ENCODE assay signal across 25 cellular contexts in the genomic region with DNA sequence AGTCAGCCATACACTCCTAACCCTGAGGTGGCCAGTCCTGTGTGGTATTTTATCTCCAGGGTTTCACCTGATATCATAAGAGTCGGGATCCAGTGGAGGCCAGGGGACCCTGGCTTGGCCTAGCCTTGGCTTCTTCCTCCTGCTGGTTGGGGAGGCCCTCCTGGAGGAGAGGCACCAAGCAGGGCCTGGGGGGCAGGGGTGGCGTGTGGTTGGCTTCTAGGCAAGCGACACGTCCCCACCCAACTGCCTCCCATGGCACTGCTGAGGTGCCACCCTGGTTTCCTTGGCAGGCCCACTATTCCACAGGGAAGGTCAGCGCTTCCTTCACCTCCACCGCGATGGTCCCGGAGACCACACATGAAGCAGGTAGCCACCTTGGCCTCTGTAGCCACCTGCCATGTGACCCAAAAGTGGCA. TPM values are rescaled to one million over a fixed set of nuclear protein-coding genes. Genes with fewer than 3 reads are reported as not detected.
"Had no signal": no experiment of that assay in that cellular context is flagged by ENCODE, and none has a peak within 500 bp of the region (broad histone marks: within the 10 kb centered on the region; RNA-seq: fewer than 3 reads in every experiment).

No MANE protein-coding gene starts in this region.

- H3K27me3 ChIP-seq: colonic mucosa, esophagus squamous epithelium, gastrocnemius medialis, heart right ventricle, left lung had no signal

- DNase-seq: colonic mucosa; cortex of kidney; effector CD8-positive, alpha-beta T cell; effector memory CD8-positive, alpha-beta T cell; erythroblast; esophagus squamous epithelium; foreskin fibroblast; foreskin melanocyte; gastrocnemius medialis; glutamatergic neuron; head of caudate nucleus; heart right ventricle; hippocampal formation; left cardiac atrium; left lung; left ventricle myocardium superior; lower lobe of right lung; mesenchymal stem cell had no signal

- FAIRE-seq: endometrium, islet of Langerhans, keratinocyte had no signal

- H3K4me1 ChIP-seq: colonic mucosa, esophagus squamous epithelium, gastrocnemius medialis, heart right ventricle, left lung, lower lobe of right lung had no signal

- H3K27ac ChIP-seq: colonic mucosa, epithelial cell of prostate, esophagus squamous epithelium, gastrocnemius medialis, heart right ventricle, left lung, lower lobe of right lung had no signal

- H3K4me3 ChIP-seq: colonic mucosa, esophagus squamous epithelium, gastrocnemius medialis, heart right ventricle, left lung, lower lobe of right lung, mucosa of descending colon had no signal

- ATAC-seq: effector memory CD8-positive, alpha-beta T cell; esophagus mucosa; gastrocnemius medialis; heart right ventricle; left cardiac atrium; left lung; left ventricle myocardium superior; lower lobe of right lung; mucosa of descending colon had no signal

- H3K9me3 ChIP-seq: colonic mucosa, esophagus squamous epithelium, gastrocnemius medialis, heart right ventricle, left lung, lower lobe of right lung, mucosa of descending colon had no signal

RNA-seq across cellular contexts. Expression of a gene that starts 53.6 kb away (rescaled TPM):
- total RNA-seq: esophagus mucosa, left ventricle myocardium superior, lung microvascular endothelial cell had no signal
